Comparison of ENCODE assay signal across 8 cellular contexts in the genomic region with DNA sequence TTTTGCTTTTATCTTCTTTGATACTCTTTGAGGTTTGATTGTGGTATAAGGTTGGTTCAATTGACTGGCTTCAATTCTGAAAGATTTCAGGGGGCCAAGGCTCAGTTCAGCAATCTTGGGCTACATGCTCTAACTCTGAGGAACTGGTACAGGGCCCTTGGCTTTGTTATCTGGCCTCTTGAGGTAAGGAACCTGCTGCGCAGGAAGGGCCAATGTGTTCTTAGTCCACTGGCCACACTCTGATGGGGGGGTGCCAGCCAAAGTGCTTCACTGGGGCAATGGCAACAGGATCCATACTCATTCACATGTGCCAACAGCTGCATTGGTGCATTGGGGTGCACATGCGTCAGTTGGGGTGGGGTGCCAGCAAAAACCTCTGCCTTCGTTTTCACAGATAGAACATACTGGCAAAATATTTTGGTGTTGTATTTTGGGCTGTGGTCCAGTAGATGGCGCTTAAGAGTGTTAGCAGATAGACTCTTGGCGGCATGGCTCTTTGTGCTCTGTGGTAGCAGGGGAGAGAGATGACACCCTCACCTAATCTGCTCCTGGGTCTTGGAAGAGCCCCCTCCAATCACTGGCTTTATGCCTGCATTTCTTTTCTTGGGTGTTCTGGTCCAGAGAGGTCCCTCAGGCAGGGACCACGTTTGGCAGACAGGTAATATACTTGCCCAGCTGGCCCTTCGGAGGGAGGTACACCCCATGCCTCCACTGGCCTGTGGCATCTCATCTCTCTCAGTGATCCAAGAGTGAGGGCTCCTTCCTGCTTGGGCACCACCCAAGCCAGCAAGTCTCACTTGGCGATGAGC. TPM values are rescaled to one million over a fixed set of nuclear protein-coding genes. Genes with fewer than 3 reads are reported as not detected.
DNase-seq lines count a peak whose midpoint lies in the region; ATAC-seq lines count a peak whose summit lies in the region.

No MANE protein-coding gene starts in this region.

- ATAC-seq in GM18508 (IDR thresholded peaks at IDR 0.05; ENCODE audit: insufficient read depth, unreplicated experiment) (peak; percentile 84), HG03159 (IDR thresholded peaks at IDR 0.05; ENCODE audit: unreplicated experiment) (peak; percentile 88), GM18858 (IDR thresholded peaks at IDR 0.05; ENCODE audit: unreplicated experiment) (no peak)

- DNase-seq in COLO829 (ENCODE audit: low spot score) (peak; percentile 21), SK-N-DZ (ENCODE audit: low spot score) (peak; percentile 18), islet precursor cell (peak; percentile 58), DMS114 treated with DMSO at 0.1 percent for 48 hours (lab: John Stamatoyannopoulos, UW; ENCODE audit: unreplicated experiment) (no peak)
- DNase-seq in activated CD8-positive, alpha-beta memory T cell treated with anti-CD3 and anti-CD28 coated beads for 24 hours = no peak

RNA-seq across cellular contexts. Expression of a gene that starts 42.9 kb away (rescaled TPM):
- polyA plus RNA-seq in SK-N-DZ (2014; cell fraction: cytosol; rRNA removed) = not detected in 2 replicates
- 0.02 TPM in 1 of 2 replicates, not detected in the other for polyA plus RNA-seq in SK-N-DZ (2014; cell fraction: nucleus; rRNA removed)

Comparison
In these comparisons a context has a peak if more than half of its experiments do, and no peak if none do; other contexts are left out.
1. DNase-seq: peak in COLO829 (single experiment), SK-N-DZ (single experiment) and islet precursor cell (single experiment); none in activated CD8-positive, alpha-beta memory T cell treated with anti-CD3 and anti-CD28 coated beads for 24 hours (single experiment) and DMS114 treated with DMSO at 0.1 percent for 48 hours (single experiment).